8 cellular contexts compared by ENCODE assay signal in genomic region chr2:161243312-161243711, GRCh38.
DNase-seq lines count a peak whose midpoint lies in the region; ATAC-seq and TF ChIP-seq lines count a peak whose summit lies in the region.

No MANE protein-coding gene starts in this region.

- POLR2A ChIA-PET in SK-N-SH (lab: Yijun Ruan, JAX): no interaction called here

- peaks cover 17% of the 10 kb centered on the region for H3K27me3 Mint-ChIP-seq in activated CD8-positive, alpha-beta memory T cell treated with anti-CD3 and anti-CD28 coated beads, Interleukin-2, amount 10 ng/mL, durations not matched to agents 7 days and 5 days
- no peaks in the 10 kb centered on the region for H3K27me3 Mint-ChIP-seq in T-helper 1 cell treated with Interleukin-12 subunit alpha and Interleukin-12 subunit beta and Interleukin-4 antibody, amounts not matched to agents 30 μg/mL and 1 μg/mL, for 36 hours (ENCODE audit: low read depth)

- no peak for TF ChIP-seq POLR2A in spleen (IDR thresholded peaks at IDR 0.05)

- H3K9me3 ChIP-seq in spleen (no peaks in the 10 kb centered on the region), SK-N-SH (no peaks in the 10 kb centered on the region), right atrium auricular region (no peaks in the 10 kb centered on the region)

- H3K27ac Mint-ChIP-seq in activated CD8-positive, alpha-beta memory T cell treated with anti-CD3 and anti-CD28 coated beads, Interleukin-2, amount 10 ng/mL, durations not matched to agents 7 days and 5 days: peak overlapping the region; percentile 77
- H3K27ac Mint-ChIP-seq in T-helper 1 cell treated with Interleukin-12 subunit alpha and Interleukin-12 subunit beta and Interleukin-4 antibody, amounts not matched to agents 30 μg/mL and 1 μg/mL, for 36 hours: peak overlapping the region; percentile 53

- peaks cover 47% of the 10 kb centered on the region for H3K4me1 Mint-ChIP-seq in activated CD8-positive, alpha-beta memory T cell treated with anti-CD3 and anti-CD28 coated beads, Interleukin-2, amount 10 ng/mL, durations not matched to agents 7 days and 5 days
- peaks cover 36% of the 10 kb centered on the region for H3K4me1 Mint-ChIP-seq in T-helper 1 cell treated with Interleukin-12 subunit alpha and Interleukin-12 subunit beta and Interleukin-4 antibody, amounts not matched to agents 30 μg/mL and 1 μg/mL, for 36 hours (ENCODE audit: low read depth)

- no peaks in the 10 kb centered on the region for H3K36me3 ChIP-seq in spleen
- H3K36me3 ChIP-seq in SK-N-SH (replicated peaks in 1 of 2; ENCODE audit: control insufficient read depth in 1 of 2, insufficient read depth in 2 of 2, low read length in 1 of 2): no peaks in the 10 kb centered on the region
- H3K36me3 ChIP-seq in right atrium auricular region: no peaks in the 10 kb centered on the region

- H3F3A ChIP-seq in SK-N-SH (replicated peaks; ENCODE audit: insufficient read depth): peaks cover 5% of the 10 kb centered on the region

- TF ChIP-seq EP300 in SK-N-SH (IDR thresholded peaks at IDR 0.05; ENCODE audit: borderline replicate concordance in 1 of 2, low read depth in 1 of 2, low read length in 1 of 2): no peak

- no peak overlapping the region for H3K9ac ChIP-seq in SK-N-SH

- H3K9me2 ChIP-seq in SK-N-SH: no peaks in the 10 kb centered on the region

- intact Hi-C loops in spleen (cut with DNase I; ENCODE audit: low total_unique reads): no loop called here

- H3K4me1 ChIP-seq in spleen (peaks cover 3 to 38% (median 21%) of the 10 kb centered on the region in 6 donors), SK-N-SH (ENCODE audit: control insufficient read depth in 1 of 2, insufficient read depth in 2 of 2, low read depth in 1 of 2, low read length in 1 of 2) (peaks cover 0 to 3% of the 10 kb centered on the region in 2 experiments; a peak in 1 of 4 replicates), right atrium auricular region (peaks cover 0 to under 1% of the 10 kb centered on the region in 2 donors)

- H4K20me1 ChIP-seq in SK-N-SH (ENCODE audit: insufficient read depth): no peaks in the 10 kb centered on the region

- 60 to 79% (median 71%) methylated on average over 3 of the region's 3 CpGs for WGBS in spleen, 5 donors
- WGBS in SK-N-SH (ENCODE audit: low lambda C conversion rate): 96% methylated on average over 3 of the region's 3 CpGs

- H2AFZ ChIP-seq in SK-N-SH (ENCODE audit: low read depth): no peak overlapping the region

- ATAC-seq in activated CD8-positive, alpha-beta memory T cell treated with anti-CD3 and anti-CD28 coated beads, Interleukin-2, amount 10 ng/mL, durations not matched to agents 7 days and 5 days: no peak
- peak; percentile 29 for ATAC-seq in HG02763 (IDR thresholded peaks at IDR 0.05; ENCODE audit: unreplicated experiment)

- peaks cover 13% of the 10 kb centered on the region for H3K36me3 Mint-ChIP-seq in activated CD8-positive, alpha-beta memory T cell treated with anti-CD3 and anti-CD28 coated beads, Interleukin-2, amount 10 ng/mL, durations not matched to agents 7 days and 5 days
- H3K36me3 Mint-ChIP-seq in T-helper 1 cell treated with Interleukin-12 subunit alpha and Interleukin-12 subunit beta and Interleukin-4 antibody, amounts not matched to agents 30 μg/mL and 1 μg/mL, for 36 hours (ENCODE audit: low read depth): peaks cover 9% of the 10 kb centered on the region

- TF ChIP-seq RAD21 in SK-N-SH (IDR thresholded peaks at IDR 0.05; ENCODE audit: low read length): no peak

- CTCF ChIA-PET in activated CD8-positive, alpha-beta memory T cell treated with anti-CD3 and anti-CD28 coated beads, Interleukin-2, amount 10 ng/mL, durations not matched to agents 7 days and 5 days (lab: Charles Lee): interaction anchor here (0.9 to 1.5 kb wide), 5 partner anchors 8 to 31 kb away, joined by 3 to 4 read pairs (median 3); no protein-coding TSS in a partner anchor
- CTCF ChIA-PET in SK-N-SH (lab: Yijun Ruan, JAX): interaction anchor here (1.0 to 4.3 kb wide), 5 partner anchors 7 to 343 kb away, joined by 3 to 37 read pairs (median 4); no protein-coding TSS in a partner anchor

- H3K27ac ChIP-seq in spleen (peak overlapping the region in 7 of 8 donors; percentile 8 to 85 (median 73)), SK-N-SH (ENCODE audit: low read depth in 2 of 2, low read length in 1 of 2) (no peak overlapping the region), right atrium auricular region (no peak overlapping the region)

- H3K4me3 ChIP-seq in spleen: no peak overlapping the region
- H3K4me3 ChIP-seq in SK-N-SH (ENCODE audit: low read depth in 2 of 2, low read length in 1 of 2): no peak overlapping the region
- H3K4me3 ChIP-seq in right atrium auricular region: no peak overlapping the region

- H3K27me3 ChIP-seq in spleen (replicated peaks in 1 of 7): peaks cover 0 to 33% (median 0%) of the 10 kb centered on the region in 7 donors
- 0 out of 2 replicates have a peak, but pooled peaks cover 4% of the 10 kb centered on the region for H3K27me3 ChIP-seq in SK-N-SH (ENCODE audit: insufficient read depth)
- no peaks in the 10 kb centered on the region for H3K27me3 ChIP-seq in right atrium auricular region

- no peaks in the 10 kb centered on the region for H3K79me2 ChIP-seq in SK-N-SH (ENCODE audit: insufficient read depth)

- no peak for DNase-seq in activated CD8-positive, alpha-beta memory T cell treated with anti-CD3 and anti-CD28 coated beads, Interleukin-2, amount 10 ng/mL, durations not matched to agents 7 days and 5 days
- no peak for DNase-seq in activated CD8-positive, alpha-beta memory T cell treated with anti-CD3 and anti-CD28 coated beads, Interleukin-2, amount 50 U/mL, for 48 hours
- DNase-seq in spleen (no peak), SK-N-SH (no peak), HT-29 (ENCODE audit: low spot score) (no peak), right atrium auricular region (ENCODE audit: low spot score) (no peak)

- peak overlapping the region; percentile 39 for H3K4me3 Mint-ChIP-seq in activated CD8-positive, alpha-beta memory T cell treated with anti-CD3 and anti-CD28 coated beads, Interleukin-2, amount 10 ng/mL, durations not matched to agents 7 days and 5 days
- H3K4me3 Mint-ChIP-seq in T-helper 1 cell treated with Interleukin-12 subunit alpha and Interleukin-12 subunit beta and Interleukin-4 antibody, amounts not matched to agents 30 μg/mL and 1 μg/mL, for 36 hours: no peak overlapping the region

- no peaks in the 10 kb centered on the region for H3K9me3 Mint-ChIP-seq in activated CD8-positive, alpha-beta memory T cell treated with anti-CD3 and anti-CD28 coated beads, Interleukin-2, amount 10 ng/mL, durations not matched to agents 7 days and 5 days (ENCODE audit: low read depth)
- no peaks in the 10 kb centered on the region for H3K9me3 Mint-ChIP-seq in T-helper 1 cell treated with Interleukin-12 subunit alpha and Interleukin-12 subunit beta and Interleukin-4 antibody, amounts not matched to agents 30 μg/mL and 1 μg/mL, for 36 hours

- no peak for TF ChIP-seq CTCF in spleen (IDR thresholded peaks at IDR 0.05 in 8 of 11, conservative IDR thresholded peaks at IDR 0.05 in 3 of 11)
- no peak for TF ChIP-seq CTCF in SK-N-SH (IDR thresholded peaks at IDR 0.05)
- TF ChIP-seq CTCF in right atrium auricular region (IDR thresholded peaks at IDR 0.05): no peak

- no peak overlapping the region for H3K4me2 ChIP-seq in SK-N-SH

TF ChIP-seq in SK-N-SH, 30 proteins besides CTCF, POLR2A, EP300 and RAD21:
- TF ChIP-seq SMC3 (IDR thresholded peaks at IDR 0.05; ENCODE audit: low read depth, low read length): no peak
- no peak for TF ChIP-seq JUND (IDR thresholded peaks at IDR 0.05)
- TF ChIP-seq NFIC (IDR thresholded peaks at IDR 0.05; ENCODE audit: borderline replicate concordance): no peak
- no peak for TF ChIP-seq FOXM1 (IDR thresholded peaks at IDR 0.05; ENCODE audit: low read depth)
- TF ChIP-seq GABPA (IDR thresholded peaks at IDR 0.05; ENCODE audit: low read depth): no peak
- no peak for TF ChIP-seq RFX5 (IDR thresholded peaks at IDR 0.05; ENCODE audit: low read length)
- no peak for TF ChIP-seq REST (IDR thresholded peaks at IDR 0.05; ENCODE audit: low read depth, low read length)
- TF ChIP-seq FOXJ3 (CRISPR knock-in tag; IDR thresholded peaks at IDR 0.05): no peak
- TF ChIP-seq TAF1 (IDR thresholded peaks at IDR 0.05; ENCODE audit: borderline replicate concordance, low read depth, low read length): no peak
- no peak for TF ChIP-seq USF2 (IDR thresholded peaks at IDR 0.05; ENCODE audit: borderline replicate concordance, low read depth, low read length)
- TF ChIP-seq CHD2 (IDR thresholded peaks at IDR 0.05; ENCODE audit: low read length, partially characterized antibody): no peak
- TF ChIP-seq YY1 (IDR thresholded peaks at IDR 0.05; ENCODE audit: low read depth): no peak

Comparison
In these comparisons a context has a peak if more than half of its experiments do, and no peak if none do; other contexts are left out.
1. H3K27ac ChIP-seq: peak in spleen (7 of 8); none in SK-N-SH (0 of 2) and right atrium auricular region (0 of 2).